Comparison of ENCODE assay signal across 8 cellular contexts in genomic region chr22:37686002-37686982, GRCh38. TPM values are rescaled to one million over a fixed set of nuclear protein-coding genes. Genes with fewer than 3 reads are reported as not detected.
DNase-seq lines count a peak whose midpoint lies in the region; ATAC-seq and TF ChIP-seq lines count a peak whose summit lies in the region.

Gene NOL12 (plus strand): TSS chr22:37686343. CDS start chr22:37686393, 50 bp downstream.

- H3K4me3 Mint-ChIP-seq in activated B cell treated with CpG ODN at 0.5 μM for 24 hours: peak within 1 kb of the TSS; percentile 97

- H3K9me3 Mint-ChIP-seq in activated B cell treated with CpG ODN at 0.5 μM for 24 hours: no peaks in the 10 kb centered on the region

- H3K27ac Mint-ChIP-seq in activated B cell treated with CpG ODN at 0.5 μM for 24 hours: peak within 1 kb of the TSS; percentile 95

- TF ChIP-seq CTCF in activated B cell treated with CpG ODN at 0.5 μM for 24 hours (IDR thresholded peaks at IDR 0.05) (no peak), cardiac fibroblast (IDR thresholded peaks at IDR 0.05; ENCODE audit: low read depth, low read length) (no peak)

- peak within 1 kb of the TSS; percentile 88 to 96 for H3K4me3 ChIP-seq in cardiac fibroblast (replicated peaks in 1 of 2; ENCODE audit: low read depth in 2 of 2, low read length in 2 of 2)

- peaks cover 40% of the 10 kb centered on the region for H3K36me3 Mint-ChIP-seq in activated B cell treated with CpG ODN at 0.5 μM for 24 hours (ENCODE audit: low read depth)

- CTCF ChIA-PET in activated B cell treated with CpG ODN at 0.5 μM for 24 hours (lab: Charles Lee): interaction anchor here (1.0 to 8.4 kb wide), 6 partner anchors 10 to 79 kb away, joined by 3 to 163 read pairs (median 7); partner anchors contain the start of genes LGALS1, PDXP and SH3BP1

- peaks cover 35% of the 10 kb centered on the region for H3K4me1 Mint-ChIP-seq in activated B cell treated with CpG ODN at 0.5 μM for 24 hours

- DNase-seq in NCI-H2081 (lab: John Stamatoyannopoulos, UW): peak; percentile 78 to 79
- no peak for DNase-seq in NCI-H2081 treated with DMSO at 0.1 percent for 48 hours (lab: John Stamatoyannopoulos, UW)
- peak; percentile 87 for DNase-seq in NCI-H2227 (lab: John Stamatoyannopoulos, UW; ENCODE audit: unreplicated experiment)
- DNase-seq in activated B cell treated with CpG ODN at 0.5 μM for 24 hours: peak; percentile 79
- DNase-seq in cardiac fibroblast (ENCODE audit: low read depth in 2 of 2): peak; percentile 91 to 94
- DNase-seq in iris pigment epithelial cell (ENCODE audit: low read depth): peak; percentile 90
- peak; percentile 70 for DNase-seq in stimulated activated CD4-positive, alpha-beta T cell treated with anti-CD3 and anti-CD28 coated beads, Interleukin-12 subunit alpha, Interleukin-12 subunit beta, amount 100 ng/mL, for 4 hours

- POLR2A ChIA-PET in activated B cell treated with CpG ODN at 0.5 μM for 24 hours (lab: Charles Lee): interaction anchor here (0.8 to 3.2 kb wide), 15 partner anchors 10 to 164 kb away, joined by 3 to 38 read pairs (median 4); partner anchors contain the start of genes ANKRD54, GGA1, LGALS1 and PDXP

- ATAC-seq in HG03066 (IDR thresholded peaks at IDR 0.05; ENCODE audit: low read depth, unreplicated experiment): peak; percentile 83
- ATAC-seq in activated B cell treated with CpG ODN at 0.5 μM for 24 hours (ENCODE audit: low read depth): peak; percentile 87

- H3K27me3 Mint-ChIP-seq in activated B cell treated with CpG ODN at 0.5 μM for 24 hours: no peaks in the 10 kb centered on the region

- intact Hi-C loops in activated B cell treated with CpG ODN at 0.5 μM for 24 hours (cut with micrococcal nuclease): loop anchor here (1.0 to 5.0 kb wide), 6 partner anchors 9 to 78 kb away; partner anchors contain the start of genes GGA1 and PDXP

RNA-seq across cellular contexts. Expression of gene NOL12, which starts in this region (rescaled TPM):
- 39.0 and 39.8 TPM in 2 replicates for total RNA-seq in activated B cell treated with CpG ODN at 0.5 μM for 24 hours
